In the genomic region with DNA sequence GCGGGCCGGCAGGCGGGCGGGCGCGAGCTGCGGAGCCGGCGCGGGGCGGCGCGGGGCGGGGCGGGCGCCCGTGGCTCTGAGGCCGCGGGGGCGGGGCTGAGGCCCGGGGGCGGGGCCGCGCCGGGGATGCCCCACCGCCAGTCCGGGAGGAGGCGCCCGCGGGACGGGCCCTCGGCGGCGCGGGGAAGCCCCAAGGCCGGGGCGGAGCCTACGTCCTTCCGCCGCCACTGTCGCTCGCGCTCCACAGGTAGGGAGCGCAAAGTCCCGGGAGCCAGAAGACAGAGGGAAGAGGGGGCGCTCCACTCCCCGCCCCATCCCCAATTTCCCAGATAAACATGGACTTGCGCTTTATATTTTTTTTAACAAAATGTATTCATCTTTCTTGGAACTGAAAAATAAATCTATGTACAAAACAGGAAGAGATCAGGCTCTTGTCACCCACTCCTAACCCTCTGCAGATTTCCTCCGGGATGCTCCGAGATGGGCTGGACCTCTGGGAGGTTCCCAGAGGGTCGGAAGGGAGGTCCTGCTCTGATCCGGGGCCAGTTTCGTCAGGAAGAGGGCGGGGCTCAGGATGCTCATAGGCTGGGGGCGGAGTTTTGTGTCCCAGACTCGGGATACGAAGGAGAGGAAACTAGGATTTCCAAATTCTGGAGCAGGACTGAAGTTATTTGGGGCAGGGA, we compare ENCODE assay signal across 8 cellular contexts. TPM values are rescaled to one million over a fixed set of nuclear protein-coding genes. Genes with fewer than 3 reads are reported as not detected.
DNase-seq lines count a peak whose midpoint lies in the region; ATAC-seq and TF ChIP-seq lines count a peak whose summit lies in the region.

A gene (minus strand): TSS at position 52 of the 683 bp plus-strand sequence. CDS start 65 bp downstream, outside the sequence.

- H3K4me3 ChIP-seq in WERI-Rb-1 (ENCODE audit: low read depth, low read length) (peak within 1 kb of the TSS; percentile 60), breast epithelium (peak within 1 kb of the TSS; percentile 58 to 77 (median 67)), skin epidermis (peak within 1 kb of the TSS; percentile 46 to 72 (median 58))

- peaks cover 0 to 5% of the 10 kb centered on the region in 2 donors for H3K4me1 ChIP-seq in breast epithelium

- DNase-seq in NCI-H2107 treated with DMSO at 0.1 percent for 48 hours (lab: John Stamatoyannopoulos, UW; ENCODE audit: unreplicated experiment) (peak; percentile 41), WERI-Rb-1 (peak; percentile 84), breast epithelium (ENCODE audit: low spot score in 2 of 2) (peak; percentile 75 to 88), iPS-NIHi11 (ENCODE audit: low spot score) (peak; percentile 97)

- TF ChIP-seq POLR2A in breast epithelium (IDR thresholded peaks at IDR 0.05), result no peak

- no peaks in the 10 kb centered on the region for H3K27me3 ChIP-seq in WERI-Rb-1 (ENCODE audit: insufficient read depth, low read depth, severe bottlenecking)
- H3K27me3 ChIP-seq in breast epithelium, result no peaks in the 10 kb centered on the region

- intact Hi-C loops in breast epithelium (cut with DNase I; ENCODE audit: low total_unique reads), result no loop called here

- TF ChIP-seq CTCF in GM12872 (IDR thresholded peaks at IDR 0.05; ENCODE audit: insufficient read depth, low read depth, low read length), result 0 out of 3 replicates have a peak, but pooled peaks have one; percentile 25
- peak; percentile 42 for TF ChIP-seq CTCF in WERI-Rb-1 (IDR thresholded peaks at IDR 0.05; ENCODE audit: low read depth, low read length)
- TF ChIP-seq CTCF in breast epithelium (IDR thresholded peaks at IDR 0.05), result peak in 1 of 3 donors; percentile 8

- H3K27ac ChIP-seq in WERI-Rb-1 (peak within 1 kb of the TSS; percentile 82), breast epithelium (peak within 1 kb of the TSS; percentile 85), skin epidermis (peak within 1 kb of the TSS in 20 of 21 experiments; percentile 31 to 89 (median 78))

- H3K9me3 ChIP-seq in WERI-Rb-1 (ENCODE audit: severe bottlenecking), result no peaks in the 10 kb centered on the region
- H3K9me3 ChIP-seq in breast epithelium, result no peaks in the 10 kb centered on the region

- ATAC-seq in HG02938 (IDR thresholded peaks at IDR 0.05; ENCODE audit: unreplicated experiment) (peak; percentile 43), HG03025 (IDR thresholded peaks at IDR 0.05; ENCODE audit: low FRiP score, unreplicated experiment) (no peak)

- H3K36me3 ChIP-seq in WERI-Rb-1 (peaks cover 65% of the 10 kb centered on the region), breast epithelium (no peaks in the 10 kb centered on the region)

RNA-seq across cellular contexts. Expression of the gene that starts here (rescaled TPM):
- total RNA-seq in breast epithelium, result 10 to 100 TPM in 2 of 3 donors, 1 to 10 TPM in 1; 7.7 to 16.1 (median 14.0) TPM

Comparison
In these comparisons a context has a peak if more than half of its experiments do, and no peak if none do; other contexts are left out.
1. DNase-seq: peak in every context shown above with its lines; median percentile 97 in iPS-NIHi11; 84 in WERI-Rb-1; 82 in breast epithelium; 41 in NCI-H2107 treated with DMSO at 0.1 percent for 48 hours.